11 cellular contexts compared by ENCODE assay signal in the genomic region with DNA sequence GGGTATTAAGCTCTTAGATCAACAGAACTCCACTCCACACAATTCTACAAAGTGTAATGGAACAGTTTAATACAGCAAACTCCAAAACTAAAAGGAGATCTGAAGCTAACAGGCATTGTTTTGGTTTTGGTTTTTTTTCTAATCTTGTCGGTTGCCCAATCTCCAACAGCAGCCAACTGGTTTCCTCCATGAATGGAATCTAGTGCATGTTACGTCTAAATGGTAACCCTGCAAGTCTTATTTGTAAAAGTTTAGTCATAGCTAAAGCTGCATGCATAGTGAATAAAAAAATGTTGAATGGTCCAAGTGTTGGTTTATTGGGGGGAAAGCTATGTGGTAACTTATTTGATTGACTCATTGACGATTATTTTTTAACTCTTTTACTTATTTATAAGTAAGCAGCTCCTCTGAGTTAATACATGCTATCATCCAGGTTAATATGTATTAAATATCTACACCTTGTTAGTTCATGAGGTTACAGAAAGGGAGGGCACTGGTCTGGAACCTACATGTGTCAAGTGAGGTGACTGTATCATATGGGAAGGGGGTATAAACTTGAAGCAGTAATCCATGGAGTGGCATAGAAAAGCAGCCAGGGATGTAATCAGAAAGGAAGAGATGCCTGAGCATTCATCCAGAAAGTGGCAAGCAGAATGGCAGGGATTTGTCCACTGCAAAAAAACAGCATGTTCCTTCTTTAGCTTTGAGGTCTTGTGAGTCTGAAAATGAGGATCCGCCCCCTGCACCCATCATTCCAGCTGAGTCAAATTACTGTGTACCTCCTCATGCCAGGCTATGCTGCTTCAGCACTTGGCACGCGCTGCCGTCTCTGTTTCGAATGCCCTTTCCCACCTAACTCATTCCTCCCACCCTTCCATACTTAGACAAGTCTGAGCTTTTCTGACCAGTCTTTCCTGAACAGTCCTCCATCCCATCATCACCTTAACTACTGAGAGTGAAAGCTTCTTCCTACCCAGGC.
DNase-seq lines count a peak whose midpoint lies in the region; ATAC-seq and TF ChIP-seq lines count a peak whose summit lies in the region.
"Had no signal": no experiment of that assay in that cellular context is flagged by ENCODE, and none has a peak within 500 bp of the region (broad histone marks: within the 10 kb centered on the region; RNA-seq: fewer than 3 reads in every experiment).

No MANE protein-coding gene starts in this region.

- DNase-seq in Caki2 (ENCODE audit: low read depth) (peak; percentile 96), RPMI7951 (ENCODE audit: low read depth) (peak; percentile 59), foreskin fibroblast (peak; percentile 50 to 67), putamen (ENCODE audit: low spot score) (peak; percentile 2), NCI-H510A treated with DMSO at 0.1 percent for 48 hours (lab: John Stamatoyannopoulos, UW) (no peak), NCI-H146 treated with DMSO at 0.1 percent for 48 hours (lab: John Stamatoyannopoulos, UW; ENCODE audit: unreplicated experiment) (no peak)
- DNase-seq: central memory CD4-positive, alpha-beta T cell; NCI-H2081; occipital lobe had no signal

- no peak overlapping the region for H3K4me3 ChIP-seq in foreskin fibroblast (ENCODE audit: low read depth in 1 of 2, low read length in 2 of 2)

- no peak for TF ChIP-seq CTCF in foreskin fibroblast (IDR thresholded peaks at IDR 0.05; ENCODE audit: low read depth, low read length)

- in situ Hi-C loops in Caki2 (cut with HindIII; ENCODE audit: low pct_unique_long_range_greater_than_20kb, low sequenced_read_pairs): no loop called here

- no peak for ATAC-seq in HG03196 (IDR thresholded peaks at IDR 0.05; ENCODE audit: unreplicated experiment)
- ATAC-seq in GM18870 (IDR thresholded peaks at IDR 0.05; ENCODE audit: unreplicated experiment): no peak

Comparison
In these comparisons a context has a peak if more than half of its experiments do, and no peak if none do; other contexts are left out.
1. DNase-seq: peak in Caki2 (single experiment), RPMI7951 (single experiment), foreskin fibroblast (2 of 2) and putamen (single experiment); none in NCI-H510A treated with DMSO at 0.1 percent for 48 hours (single experiment) and NCI-H146 treated with DMSO at 0.1 percent for 48 hours (single experiment).